In the genomic region with DNA sequence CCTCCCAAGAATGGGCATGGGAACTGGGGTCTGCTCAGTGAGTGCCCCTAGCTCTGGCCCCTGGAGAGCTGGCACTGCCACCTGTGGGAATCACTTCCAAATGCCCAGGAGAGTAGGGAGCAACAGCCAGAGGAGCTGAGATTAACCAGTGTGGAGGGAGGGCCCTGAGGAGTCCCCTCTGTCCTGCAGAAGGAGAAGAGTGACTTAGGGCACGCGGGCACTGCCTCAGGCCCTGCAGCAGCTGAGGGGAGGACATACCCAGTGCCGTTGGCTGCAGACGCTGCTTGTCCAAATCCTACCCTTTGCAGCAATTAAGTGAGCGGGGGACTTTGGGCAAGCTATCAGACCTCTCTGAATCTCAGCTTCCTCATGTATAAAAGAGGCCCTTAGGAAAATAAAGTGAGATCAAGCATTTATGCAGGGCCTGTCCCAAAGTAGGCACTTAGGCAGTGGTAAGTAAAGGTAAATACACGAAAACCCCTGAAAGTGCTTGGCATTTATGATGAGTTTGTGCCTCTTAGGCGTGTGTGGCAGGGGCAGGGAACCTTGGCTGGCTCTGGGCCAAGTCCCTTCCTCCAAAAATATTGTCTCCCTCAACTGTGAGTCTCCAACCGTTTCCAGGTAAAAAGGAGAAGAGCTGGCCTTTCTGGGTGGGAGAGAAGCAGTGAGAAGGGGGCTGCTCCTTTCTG, we compare ENCODE assay signal across 1 cellular context.
TF ChIP-seq lines count a peak whose summit lies in the region.

No MANE protein-coding gene starts in this region.

TF ChIP-seq in H1, 55 proteins besides CTCF, POLR2A, EP300 and RAD21:
- TF ChIP-seq TAF7 (optimal IDR thresholded peaks at IDR 0.05; ENCODE audit: borderline replicate concordance, low read depth, low read length) (no peak), E2F6 (IDR thresholded peaks at IDR 0.05) (no peak), TBP (IDR thresholded peaks at IDR 0.05; ENCODE audit: low read depth, low read length) (no peak), RNF2 (IDR thresholded peaks at IDR 0.05; ENCODE audit: borderline replicate concordance, low read depth, low read length, missing control alignments, poor library complexity, severe bottlenecking) (no peak), GABPA (IDR thresholded peaks at IDR 0.05; ENCODE audit: borderline replicate concordance, insufficient read depth, low read length) (no peak), CHD2 (IDR thresholded peaks at IDR 0.05; ENCODE audit: low read length) (no peak), SIRT6 (IDR thresholded peaks at IDR 0.05; ENCODE audit: low read length) (no peak), CEBPB (IDR thresholded peaks at IDR 0.05; ENCODE audit: low read depth, low read length) (no peak), EZH2 (IDR thresholded peaks at IDR 0.05; ENCODE audit: low read depth, low read length, severe bottlenecking) (no peak), CBX5 (IDR thresholded peaks at IDR 0.05; ENCODE audit: low read depth, low read length) (no peak), JUND (IDR thresholded peaks at IDR 0.05; ENCODE audit: low read length) (no peak), SP1 (IDR thresholded peaks at IDR 0.05; ENCODE audit: low read depth, low read length) (no peak), BACH1 (IDR thresholded peaks at IDR 0.05; ENCODE audit: low read length) (no peak), POU5F1 (IDR thresholded peaks at IDR 0.05; ENCODE audit: low read depth, low read length) (no peak), KDM5A (IDR thresholded peaks at IDR 0.05; ENCODE audit: low read length) (no peak), CREB1 (IDR thresholded peaks at IDR 0.05) (no peak), CTBP2 (IDR thresholded peaks at IDR 0.05; ENCODE audit: borderline replicate concordance, insufficient read depth, insufficient read length, low read length) (no peak), CBX8 (IDR thresholded peaks at IDR 0.05; ENCODE audit: borderline replicate concordance, low read depth, low read length) (no peak)
- TF ChIP-seq, protein P1, sequence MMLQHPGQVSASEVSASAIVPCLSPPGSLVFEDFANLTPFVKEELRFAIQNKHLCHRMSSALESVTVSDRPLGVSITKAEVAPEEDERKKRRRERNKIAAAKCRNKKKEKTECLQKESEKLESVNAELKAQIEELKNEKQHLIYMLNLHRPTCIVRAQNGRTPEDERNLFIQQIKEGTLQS (IDR thresholded peaks at IDR 0.05; ENCODE audit: insufficient read depth, low read depth, low read length): no peak
